18 cellular contexts compared by ENCODE assay signal in the genomic region with DNA sequence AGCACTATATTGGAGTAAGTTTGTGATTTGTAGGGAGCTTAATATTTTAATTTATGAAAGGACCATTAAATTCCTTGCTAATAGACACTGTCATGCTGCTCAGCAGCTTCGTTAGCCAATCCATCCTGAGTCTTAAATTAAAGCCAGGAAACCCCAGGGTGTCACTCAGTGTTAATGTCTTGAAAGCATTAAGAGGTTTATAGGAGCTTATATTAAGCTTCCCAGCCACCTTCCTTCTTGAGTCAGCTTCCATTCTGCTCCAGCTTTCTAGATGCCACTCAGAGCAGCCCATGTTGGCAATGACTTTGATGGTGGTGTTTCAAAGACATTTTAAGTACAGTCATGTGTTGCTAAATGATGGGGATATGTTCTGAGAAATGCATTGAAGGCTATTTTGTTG. TPM values are rescaled to one million over a fixed set of nuclear protein-coding genes. Genes with fewer than 3 reads are reported as not detected.
A peak's percentile ranks its signal among the peaks of the same experiment; 100 is the strongest.
DNase-seq lines count a peak whose midpoint lies in the region; ATAC-seq and TF ChIP-seq lines count a peak whose summit lies in the region.
"Had no signal": no experiment of that assay in that cellular context is flagged by ENCODE, and none has a peak within 500 bp of the region (broad histone marks: within the 10 kb centered on the region; RNA-seq: fewer than 3 reads in every experiment).

No MANE protein-coding gene starts in this region.

- H3K4me3 Mint-ChIP-seq in CD8-positive, alpha-beta T cell: no peak overlapping the region
- H3K4me3 Mint-ChIP-seq: CD4-positive, CD25-positive, alpha-beta regulatory T cell; GM23338 had no signal

- H3K27me3 Mint-ChIP-seq in CD8-positive, alpha-beta T cell (ENCODE audit: low read depth): peaks cover 6% of the 10 kb centered on the region

- H3K4me3 ChIP-seq in esophagus muscularis mucosa: no peak overlapping the region
- H3K4me3 ChIP-seq in CD8-positive, alpha-beta T cell (ENCODE audit: low read depth, low read length): no peak overlapping the region
- H3K4me3 ChIP-seq: BLaER1 treated with 17β-estradiol and CSF1 and Interleukin-3, amounts not matched to agents 10 nM and 100 nM; GM23338 had no signal

- no peaks in the 10 kb centered on the region for H3K9me3 Mint-ChIP-seq in CD8-positive, alpha-beta T cell
- H3K9me3 Mint-ChIP-seq: GM23338 had no signal

- no peak for TF ChIP-seq CTCF in VCaP (conservative IDR thresholded peaks at IDR 0.05)
- no peak for TF ChIP-seq CTCF in esophagus muscularis mucosa (IDR thresholded peaks at IDR 0.05)
- TF ChIP-seq CTCF in CD8-positive, alpha-beta T cell (IDR thresholded peaks at IDR 0.05): no peak

- H3K36me3 Mint-ChIP-seq in CD8-positive, alpha-beta T cell: no peaks in the 10 kb centered on the region
- H3K36me3 Mint-ChIP-seq: CD4-positive, CD25-positive, alpha-beta regulatory T cell had no signal

- TF ChIP-seq POLR2A in esophagus muscularis mucosa (IDR thresholded peaks at IDR 0.05; ENCODE audit: low read depth): no peak

- DNase-seq in activated CD8-positive, alpha-beta memory T cell treated with anti-CD3 and anti-CD28 coated beads, Interleukin-2, amount 50 U/mL, for 48 hours: peak; percentile 1
- DNase-seq in activated CD8-positive, alpha-beta memory T cell treated with anti-CD3 and anti-CD28 coated beads, Interleukin-2, amount 50 U/mL, for 4 hours: no peak
- peak; percentile 50 for DNase-seq in esophagus muscularis mucosa (ENCODE audit: extremely low spot score)
- no peak for DNase-seq in CD8-positive, alpha-beta T cell
- DNase-seq: 8988T; ACHN; Calu3; CD4-positive, CD25-positive, alpha-beta regulatory T cell; DMS153; DMS79 treated with DMSO at 0.1 percent for 48 hours; EL; H7 had no signal

- H3K27ac Mint-ChIP-seq in CD8-positive, alpha-beta T cell: no peak overlapping the region
- H3K27ac Mint-ChIP-seq: CD4-positive, CD25-positive, alpha-beta regulatory T cell; GM23338 had no signal

- H3K4me1 Mint-ChIP-seq in CD8-positive, alpha-beta T cell (ENCODE audit: low read depth): no peaks in the 10 kb centered on the region
- H3K4me1 Mint-ChIP-seq: CD4-positive, CD25-positive, alpha-beta regulatory T cell; GM23338 had no signal

- POLR2A ChIA-PET in CD8-positive, alpha-beta T cell (lab: Charles Lee): no interaction called here

- TF ChIP-seq EP300 in esophagus muscularis mucosa (IDR thresholded peaks at IDR 0.05): no peak

- CTCF ChIA-PET in CD8-positive, alpha-beta T cell (lab: Charles Lee): no interaction called here

- H3K27ac ChIP-seq in VCaP (peak overlapping the region; percentile 49), esophagus muscularis mucosa (replicated peaks in 1 of 4) (no peak overlapping the region)
- no peak overlapping the region for H3K27ac ChIP-seq in CD8-positive, alpha-beta T cell (ENCODE audit: low read depth, low read length)
- H3K27ac ChIP-seq: BLaER1 treated with 17β-estradiol and CSF1 and Interleukin-3, amounts not matched to agents 10 nM and 100 nM had no signal

- no peaks in the 10 kb centered on the region for H3K36me3 ChIP-seq in esophagus muscularis mucosa
- no peaks in the 10 kb centered on the region for H3K36me3 ChIP-seq in CD8-positive, alpha-beta T cell (ENCODE audit: insufficient read depth, low read length)
- H3K36me3 ChIP-seq: BLaER1 treated with 17β-estradiol and CSF1 and Interleukin-3, amounts not matched to agents 10 nM and 100 nM had no signal

- no peaks in the 10 kb centered on the region for H3K4me1 ChIP-seq in esophagus muscularis mucosa
- H3K4me1 ChIP-seq in CD8-positive, alpha-beta T cell (ENCODE audit: insufficient read depth, low read length): no peaks in the 10 kb centered on the region

- ATAC-seq in HG03469 (IDR thresholded peaks at IDR 0.05; ENCODE audit: unreplicated experiment): no peak
- no peak for ATAC-seq in GM18868 (IDR thresholded peaks at IDR 0.05; ENCODE audit: unreplicated experiment)
- no peak for ATAC-seq in CD8-positive, alpha-beta T cell
- ATAC-seq: GM23338 had no signal

- no peaks in the 10 kb centered on the region for H3K9me3 ChIP-seq in esophagus muscularis mucosa
- H3K9me3 ChIP-seq in CD8-positive, alpha-beta T cell (ENCODE audit: low read length): no peaks in the 10 kb centered on the region

- intact Hi-C loops in esophagus muscularis mucosa (cut with DNase I): no loop called here
- intact Hi-C loops in CD8-positive, alpha-beta T cell (cut with DNase I, micrococcal nuclease): no loop called here

- 91% methylated on average over 1 of the region's 1 CpG for WGBS in esophagus muscularis mucosa

- no peaks in the 10 kb centered on the region for H3K27me3 ChIP-seq in esophagus muscularis mucosa
- H3K27me3 ChIP-seq in CD8-positive, alpha-beta T cell (ENCODE audit: insufficient read depth, low read length): no peaks in the 10 kb centered on the region
- H3K27me3 ChIP-seq: BLaER1 treated with 17β-estradiol and CSF1 and Interleukin-3, amounts not matched to agents 10 nM and 100 nM had no signal

RNA-seq across cellular contexts. Expression of gene PROM1, which starts 27.1 kb away (rescaled TPM):
- total RNA-seq in esophagus muscularis mucosa: 1 to 10 TPM; 3.3 to 4.6 (median 4.0) TPM
- total RNA-seq in CD8-positive, alpha-beta T cell: not detected
- total RNA-seq: HT1080 had no signal

Comparison
In these comparisons a context has a peak if more than half of its experiments do, and no peak if none do; other contexts are left out.
1. DNase-seq: peak in activated CD8-positive, alpha-beta memory T cell treated with anti-CD3 and anti-CD28 coated beads, Interleukin-2, amount 50 U/mL, for 48 hours (single experiment) and esophagus muscularis mucosa (single experiment); none in activated CD8-positive, alpha-beta memory T cell treated with anti-CD3 and anti-CD28 coated beads, Interleukin-2, amount 50 U/mL, for 4 hours (single experiment) and CD8-positive, alpha-beta T cell (0 of 7).